Comparison of ENCODE assay signal across 1 cellular context in the genomic region with DNA sequence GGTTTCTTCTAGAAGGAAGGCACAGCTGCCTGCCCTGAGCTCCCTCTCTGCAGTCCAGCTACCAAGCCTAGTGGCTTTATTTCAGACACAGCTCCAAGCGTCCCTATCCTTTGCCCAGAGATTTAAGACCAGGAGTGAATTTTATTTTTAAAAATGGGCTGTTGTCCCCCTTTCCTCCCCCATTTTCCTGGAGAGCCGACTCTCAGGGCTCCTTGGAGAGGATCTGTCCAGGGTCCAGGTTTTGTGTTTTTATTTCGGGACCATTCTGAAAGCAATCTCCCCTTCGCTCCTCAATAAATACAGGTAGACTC.
TF ChIP-seq lines count a peak whose summit lies in the region.

No MANE protein-coding gene starts in this region.

TF ChIP-seq in SK-N-SH, 30 proteins besides CTCF, POLR2A, EP300 and RAD21 (continued from another document):
- TF ChIP-seq, protein P1, sequence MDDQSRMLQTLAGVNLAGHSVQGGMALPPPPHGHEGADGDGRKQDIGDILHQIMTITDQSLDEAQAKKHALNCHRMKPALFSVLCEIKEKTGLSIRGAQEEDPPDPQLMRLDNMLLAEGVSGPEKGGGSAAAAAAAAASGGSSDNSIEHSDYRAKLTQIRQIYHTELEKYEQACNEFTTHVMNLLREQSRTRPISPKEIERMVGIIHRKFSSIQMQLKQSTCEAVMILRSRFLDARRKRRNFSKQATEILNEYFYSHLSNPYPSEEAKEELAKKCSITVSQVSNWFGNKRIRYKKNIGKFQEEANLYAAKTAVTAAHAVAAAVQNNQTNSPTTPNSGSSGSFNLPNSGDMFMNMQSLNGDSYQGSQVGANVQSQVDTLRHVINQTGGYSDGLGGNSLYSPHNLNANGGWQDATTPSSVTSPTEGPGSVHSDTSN (IDR thresholded peaks at IDR 0.05), result no peak
- TF ChIP-seq GABPA (IDR thresholded peaks at IDR 0.05; ENCODE audit: low read depth) (no peak), SMC3 (IDR thresholded peaks at IDR 0.05; ENCODE audit: low read depth, low read length) (no peak), POLR2AphosphoS5 (IDR thresholded peaks at IDR 0.05; ENCODE audit: low read depth, low read length) (no peak)
- TF ChIP-seq, protein P2, sequence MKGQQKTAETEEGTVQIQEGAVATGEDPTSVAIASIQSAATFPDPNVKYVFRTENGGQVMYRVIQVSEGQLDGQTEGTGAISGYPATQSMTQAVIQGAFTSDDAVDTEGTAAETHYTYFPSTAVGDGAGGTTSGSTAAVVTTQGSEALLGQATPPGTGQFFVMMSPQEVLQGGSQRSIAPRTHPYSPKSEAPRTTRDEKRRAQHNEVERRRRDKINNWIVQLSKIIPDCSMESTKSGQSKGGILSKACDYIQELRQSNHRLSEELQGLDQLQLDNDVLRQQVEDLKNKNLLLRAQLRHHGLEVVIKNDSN (IDR thresholded peaks at IDR 0.05; ENCODE audit: borderline replicate concordance, low read depth), result no peak
- TF ChIP-seq, protein P3, sequence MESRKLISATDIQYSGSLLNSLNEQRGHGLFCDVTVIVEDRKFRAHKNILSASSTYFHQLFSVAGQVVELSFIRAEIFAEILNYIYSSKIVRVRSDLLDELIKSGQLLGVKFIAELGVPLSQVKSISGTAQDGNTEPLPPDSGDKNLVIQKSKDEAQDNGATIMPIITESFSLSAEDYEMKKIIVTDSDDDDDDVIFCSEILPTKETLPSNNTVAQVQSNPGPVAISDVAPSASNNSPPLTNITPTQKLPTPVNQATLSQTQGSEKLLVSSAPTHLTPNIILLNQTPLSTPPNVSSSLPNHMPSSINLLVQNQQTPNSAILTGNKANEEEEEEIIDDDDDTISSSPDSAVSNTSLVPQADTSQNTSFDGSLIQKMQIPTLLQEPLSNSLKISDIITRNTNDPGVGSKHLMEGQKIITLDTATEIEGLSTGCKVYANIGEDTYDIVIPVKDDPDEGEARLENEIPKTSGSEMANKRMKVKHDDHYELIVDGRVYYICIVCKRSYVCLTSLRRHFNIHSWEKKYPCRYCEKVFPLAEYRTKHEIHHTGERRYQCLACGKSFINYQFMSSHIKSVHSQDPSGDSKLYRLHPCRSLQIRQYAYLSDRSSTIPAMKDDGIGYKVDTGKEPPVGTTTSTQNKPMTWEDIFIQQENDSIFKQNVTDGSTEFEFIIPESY (IDR thresholded peaks at IDR 0.05; ENCODE audit: borderline replicate concordance, low read depth), result no peak
